9 cellular contexts compared by ENCODE assay signal in the genomic region with DNA sequence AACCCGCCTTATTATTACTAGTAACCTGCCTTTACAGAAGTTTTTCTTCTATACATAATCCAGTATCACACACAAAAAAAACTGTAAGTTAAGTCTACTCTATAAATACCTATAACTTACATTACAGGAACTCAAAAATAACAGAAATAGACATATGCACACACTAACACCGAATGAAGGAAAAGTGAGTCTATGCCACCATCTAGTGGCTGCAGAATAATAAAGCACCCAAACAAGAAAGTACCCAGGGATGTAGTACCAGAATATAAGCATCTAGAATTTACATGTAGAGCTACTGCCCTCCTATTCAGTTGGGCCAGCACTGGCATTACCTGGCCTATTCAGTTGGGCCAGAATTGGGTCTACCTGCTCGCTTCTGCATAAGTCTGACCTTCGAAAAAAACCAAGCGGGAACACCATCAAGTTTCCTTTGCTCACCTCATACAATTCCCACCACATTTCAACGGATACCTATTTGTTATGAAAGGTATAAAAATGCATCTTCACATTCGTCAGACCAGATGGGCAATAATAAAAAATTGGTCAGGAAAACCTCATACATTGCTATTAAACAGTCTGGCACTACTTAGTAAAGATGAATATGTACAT. TPM values are rescaled to one million over a fixed set of nuclear protein-coding genes. Genes with fewer than 3 reads are reported as not detected.
DNase-seq lines count a peak whose midpoint lies in the region; ATAC-seq and TF ChIP-seq lines count a peak whose summit lies in the region.
"Had no signal": no experiment of that assay in that cellular context is flagged by ENCODE, and none has a peak within 500 bp of the region (broad histone marks: within the 10 kb centered on the region; RNA-seq: fewer than 3 reads in every experiment).

No MANE protein-coding gene starts in this region.

- H3K9ac ChIP-seq in HCT116 (ENCODE audit: low read length): no peak overlapping the region

- H3K27ac Mint-ChIP-seq in memory B cell: no peak overlapping the region

- H3K9me2 ChIP-seq in HCT116 (ENCODE audit: insufficient read depth): no peaks in the 10 kb centered on the region

- DNase-seq in AG08395 (ENCODE audit: low spot score) (peak; percentile 61), GM12864 (ENCODE audit: low read depth) (peak; percentile 49), HCT116 (ENCODE audit: low read depth, low spot score) (peak; percentile 51), LNCaP clone FGC (ENCODE audit: low read depth) (peak; percentile 54), Panc1 (ENCODE audit: low read depth, low spot score) (peak; percentile 48), cerebellar cortex (ENCODE audit: low spot score) (peak; percentile 83), memory B cell (ENCODE audit: low spot score in 2 of 2) (peak; percentile 29 to 61), ecto neural progenitor cell (ENCODE audit: low spot score) (no peak)

- intact Hi-C loops in HCT116 (cut with micrococcal nuclease): loop anchor here (1.0 to 5.0 kb wide), 4 partner anchors 61 to 566 kb away; no protein-coding TSS in a partner anchor
- intact Hi-C loops in Panc1 (cut with micrococcal nuclease; ENCODE audit: unreplicated experiment): loop anchor here (2.0 to 5.0 kb wide), 3 partner anchors 61 to 576 kb away; no protein-coding TSS in a partner anchor

- H3K36me3 Mint-ChIP-seq in memory B cell: peaks cover 3% of the 10 kb centered on the region

- in situ Hi-C loops in Panc1 (cut with HindIII; ENCODE audit: low pct_unique_long_range_greater_than_20kb, low sequenced_read_pairs): no loop called here

- no peak overlapping the region for H2AFZ ChIP-seq in HCT116 (ENCODE audit: low read depth, low read length, poor library complexity, severe bottlenecking)

- RAD21 ChIA-PET in HCT116 (lab: Charles Lee; ENCODE audit: low non-redundant PET in 1 of 2, low total read pairs in 2 of 2, uncharacterized antibody in 2 of 2, unreplicated experiment in 2 of 2): interaction anchor here (1.0 kb wide), 2 partner anchors 567 kb away, joined by 3 to 4 read pairs; no protein-coding TSS in a partner anchor

- H3K4me1 ChIP-seq in HCT116 (ENCODE audit: control insufficient read depth in 1 of 2, insufficient read depth in 2 of 2, low read length in 2 of 2) (peaks cover 0 to 6% of the 10 kb centered on the region in 2 experiments; a peak in 2 of 4 replicates), Panc1 (ENCODE audit: control insufficient read depth, insufficient read depth, low read length) (peaks cover under 1% of the 10 kb centered on the region; the same call in 1 of the 2 replicates)

- H3K36me3 ChIP-seq in HCT116 (ENCODE audit: control insufficient read depth in 1 of 2, insufficient read depth in 2 of 2, low read length in 2 of 2): no peaks in the 10 kb centered on the region
- H3K36me3 ChIP-seq in Panc1 (ENCODE audit: control insufficient read depth, insufficient read depth, low read length): peaks cover 3% of the 10 kb centered on the region; the same call in 1 of the 2 replicates

- peak; percentile 84 for TF ChIP-seq RAD21 in HCT116 (IDR thresholded peaks at IDR 0.05; ENCODE audit: low read depth)

- peaks cover 18% of the 10 kb centered on the region for H3K4me1 Mint-ChIP-seq in memory B cell

- H3K9me3 ChIP-seq in HCT116 (ENCODE audit: control insufficient read depth in 1 of 2, insufficient read depth in 1 of 2, low read depth in 1 of 2, low read length in 2 of 2) (no peaks in the 10 kb centered on the region), Panc1 (ENCODE audit: control insufficient read depth, insufficient read depth, low read depth, low read length) (no peaks in the 10 kb centered on the region)

- peak; percentile 40 for ATAC-seq in HCT116
- peak; percentile 49; the same call in 1 of the 2 replicates for ATAC-seq in Panc1
- ATAC-seq in memory B cell (ENCODE audit: low read depth): peak; percentile 22

- H3K4me3 Mint-ChIP-seq in memory B cell: no peak overlapping the region

- BruUV-seq in HCT116 (replicated peaks; lab: Mats Ljungman, UMichigan): no TSS peak
- BruUV-seq in Panc1 (replicated peaks; lab: Mats Ljungman, UMichigan): no TSS peak

- no peaks in the 10 kb centered on the region for H4K20me1 ChIP-seq in HCT116 (ENCODE audit: insufficient read depth)

- POLR2A ChIA-PET in HCT116 (lab: Charles Lee): no interaction called here
- POLR2A ChIA-PET in Panc1 (lab: Charles Lee): no interaction called here

- H3K27me3 Mint-ChIP-seq in memory B cell: no peaks in the 10 kb centered on the region
- H3K27me3 Mint-ChIP-seq: IgD-negative memory B cell had no signal

- no peak overlapping the region for H3K4me3 ChIP-seq in GM12864 (ENCODE audit: low read depth, low read length)
- no peak overlapping the region for H3K4me3 ChIP-seq in HCT116 (replicated peaks in 1 of 2; ENCODE audit: low read depth in 1 of 2, low read length in 2 of 2)
- no peak overlapping the region for H3K4me3 ChIP-seq in LNCaP clone FGC (ENCODE audit: low read depth, low read length)
- H3K4me3 ChIP-seq in Panc1 (ENCODE audit: low read depth in 2 of 2, low read length in 2 of 2): no peak overlapping the region

- H3K27ac ChIP-seq in HCT116 (ENCODE audit: low read depth, low read length) (no peak overlapping the region), Panc1 (ENCODE audit: low read length) (no peak overlapping the region)

- H3K9me3 Mint-ChIP-seq in memory B cell: no peaks in the 10 kb centered on the region
- H3K9me3 Mint-ChIP-seq: IgD-negative memory B cell had no signal

- no peak overlapping the region for H3K4me2 ChIP-seq in HCT116 (ENCODE audit: low read length)

- H3K79me2 ChIP-seq in HCT116 (ENCODE audit: insufficient read depth, low read length): no peaks in the 10 kb centered on the region

- H3K27me3 ChIP-seq in HCT116 (ENCODE audit: insufficient read depth, low read length) (no peaks in the 10 kb centered on the region), Panc1 (ENCODE audit: control insufficient read depth, insufficient read depth, low read length) (no peaks in the 10 kb centered on the region)

- no peak for TF ChIP-seq POLR2A in HCT116 (IDR thresholded peaks at IDR 0.05; ENCODE audit: borderline replicate concordance, extremely low read depth, insufficient read depth, insufficient read length)

- CTCF ChIA-PET in HCT116 (lab: Charles Lee): interaction anchor here (0.6 to 1.1 kb wide), 6 partner anchors 12 to 811 kb away, joined by 3 to 4 read pairs (median 3); no protein-coding TSS in a partner anchor
- CTCF ChIA-PET in Panc1 (lab: Charles Lee): interaction anchor here (0.5 kb wide), 1 partner anchor 653 kb away, joined by 3 read pairs; no protein-coding TSS in a partner anchor

- TF ChIP-seq CTCF in GM12864 (IDR thresholded peaks at IDR 0.05; ENCODE audit: low read depth, low read length, missing control alignments) (peak; percentile 55), HCT116 (IDR thresholded peaks at IDR 0.05 in 2 of 3, conservative IDR thresholded peaks at IDR 0.05 in 1 of 3; ENCODE audit: borderline replicate concordance in 1 of 3, insufficient read depth in 1 of 3, low read depth in 2 of 3, low read length in 2 of 3) (peak; percentile 54 to 86 (median 67)), LNCaP clone FGC (IDR thresholded peaks at IDR 0.05; ENCODE audit: control insufficient read depth, extremely low read depth, insufficient read depth) (peak; percentile 78), Panc1 (IDR thresholded peaks at IDR 0.05) (peak; percentile 63)

TF ChIP-seq in HCT116, 20 proteins besides CTCF, POLR2A, EP300 and RAD21 (continues in another document):
- TF ChIP-seq ZFX (IDR thresholded peaks at IDR 0.05) (no peak), ZNF274 (IDR thresholded peaks at IDR 0.05; ENCODE audit: low read depth, low read length) (no peak), POLR2AphosphoS5 (IDR thresholded peaks at IDR 0.05; ENCODE audit: low read depth, low read length) (no peak), ELF1 (IDR thresholded peaks at IDR 0.05; ENCODE audit: borderline replicate concordance, low read depth) (no peak), SIN3A (IDR thresholded peaks at IDR 0.05; ENCODE audit: low read depth) (no peak), YY1 (IDR thresholded peaks at IDR 0.05; ENCODE audit: extremely low read depth, insufficient replicate concordance, low read depth, low read length) (no peak), EGR1 (IDR thresholded peaks at IDR 0.05; ENCODE audit: low read depth) (no peak), SRF (IDR thresholded peaks at IDR 0.05; ENCODE audit: low read depth) (no peak), CBX3 (IDR thresholded peaks at IDR 0.05; ENCODE audit: low read depth) (no peak), FOSL1 (IDR thresholded peaks at IDR 0.05; ENCODE audit: low read depth) (no peak), EZH2phosphoT487 (IDR thresholded peaks at IDR 0.05; ENCODE audit: borderline replicate concordance) (no peak), JUND (IDR thresholded peaks at IDR 0.05) (no peak)
- TF ChIP-seq, protein P1, sequence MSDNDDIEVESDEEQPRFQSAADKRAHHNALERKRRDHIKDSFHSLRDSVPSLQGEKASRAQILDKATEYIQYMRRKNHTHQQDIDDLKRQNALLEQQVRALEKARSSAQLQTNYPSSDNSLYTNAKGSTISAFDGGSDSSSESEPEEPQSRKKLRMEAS (IDR thresholded peaks at IDR 0.05): no peak
- TF ChIP-seq, protein P2, sequence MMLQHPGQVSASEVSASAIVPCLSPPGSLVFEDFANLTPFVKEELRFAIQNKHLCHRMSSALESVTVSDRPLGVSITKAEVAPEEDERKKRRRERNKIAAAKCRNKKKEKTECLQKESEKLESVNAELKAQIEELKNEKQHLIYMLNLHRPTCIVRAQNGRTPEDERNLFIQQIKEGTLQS (IDR thresholded peaks at IDR 0.05): no peak

RNA-seq across cellular contexts. Expression of a gene that starts 4.0 kb away (rescaled TPM):
- total RNA-seq in HCT116 (2021; ENCODE audit: unreplicated experiment): 6.9 TPM
- polyA plus RNA-seq in HCT116 (2012): 3.4 and 4.5 TPM in 2 replicates
- 17.4 TPM for total RNA-seq in Panc1 (2021; ENCODE audit: unreplicated experiment)
- 11.6 TPM for polyA plus RNA-seq in Panc1 (2012; ENCODE audit: insufficient read length)

RNA-seq across cellular contexts. Expression of a gene that starts 20.4 kb away (rescaled TPM):
- total RNA-seq in HCT116 (2021; ENCODE audit: unreplicated experiment) (not detected), Panc1 (2021; ENCODE audit: unreplicated experiment) (1.2 TPM)
- polyA plus RNA-seq in HCT116 (2012): not detected in 2 replicates
- 0.96 TPM for polyA plus RNA-seq in Panc1 (2012; ENCODE audit: insufficient read length)

RNA-seq across cellular contexts. Expression of a gene that starts 49.2 kb away (rescaled TPM):
- total RNA-seq in HCT116 (2021; ENCODE audit: unreplicated experiment) (not detected), Panc1 (2021; ENCODE audit: unreplicated experiment) (not detected)
- not detected in 2 replicates for polyA plus RNA-seq in HCT116 (2012)
- polyA plus RNA-seq in Panc1 (2012; ENCODE audit: insufficient read length): not detected
- polyA plus RNA-seq: IgD-negative memory B cell had no signal
